ENCODE assay signal across 8 cellular contexts in genomic region chr4:123505457-123506310, GRCh38.
DNase-seq lines count a peak whose midpoint lies in the region; ATAC-seq, FAIRE-seq and TF ChIP-seq lines count a peak whose summit lies in the region.

No MANE protein-coding gene starts in this region.

- H3K9me2 ChIP-seq in OCI-LY7 (ENCODE audit: insufficient read depth, low read length), result no peaks in the 10 kb centered on the region

- peaks cover 3% of the 10 kb centered on the region; the same call in 1 of the 2 replicates for H3K9me3 ChIP-seq in OCI-LY7 (ENCODE audit: low read length)
- peaks cover 3% of the 10 kb centered on the region for H3K9me3 ChIP-seq in iPS-15b (ENCODE audit: control insufficient read depth, insufficient read depth, low read length)

- peak overlapping the region; percentile 74 for H3K4me2 ChIP-seq in OCI-LY7 (ENCODE audit: low read length)

- peak overlapping the region; percentile 56 for H3K9ac ChIP-seq in iPS-15b (ENCODE audit: low read depth, low read length)

- FAIRE-seq in bronchial epithelial cell (lab: Jason Lieb, UNC), result no peak

- ATAC-seq in HG03378 (IDR thresholded peaks at IDR 0.05; ENCODE audit: unreplicated experiment), result peak; percentile 48

- H3K4me1 ChIP-seq in OCI-LY7 (ENCODE audit: insufficient read depth, low read length, poor library complexity, severe bottlenecking) (peaks cover 40% of the 10 kb centered on the region), iPS-15b (ENCODE audit: control insufficient read depth, insufficient read depth, low read length) (peaks cover 13% of the 10 kb centered on the region)

- peak overlapping the region; percentile 83 for H3K27ac ChIP-seq in OCI-LY7 (ENCODE audit: low read depth, low read length, poor library complexity, severe bottlenecking)

- no peaks in the 10 kb centered on the region for H4K20me1 ChIP-seq in OCI-LY7 (ENCODE audit: insufficient read depth, low read length)

- no peaks in the 10 kb centered on the region; the same call in 1 of the 2 replicates for H3K36me3 ChIP-seq in OCI-LY7 (ENCODE audit: insufficient read depth, low read length)
- H3K36me3 ChIP-seq in bronchial epithelial cell (ENCODE audit: control insufficient read depth, insufficient read depth, low read length), result no peaks in the 10 kb centered on the region
- H3K36me3 ChIP-seq in iPS-15b (ENCODE audit: control insufficient read depth, insufficient read depth, low read length), result no peaks in the 10 kb centered on the region

- intact Hi-C loops in OCI-LY7 (cut with micrococcal nuclease; ENCODE audit: unreplicated experiment), result loop anchor here (2.0 kb wide), 1 partner anchor 107 kb away; no protein-coding TSS in a partner anchor

- DNase-seq in stimulated activated CD4-positive, alpha-beta T cell treated with anti-CD3 and anti-CD28 coated beads, Interleukin-12 subunit alpha, Interleukin-12 subunit beta, amount 100 ng/mL, for 4 hours, result peak; percentile 1
- no peak for DNase-seq in stimulated activated CD4-positive, alpha-beta T cell treated with anti-CD3 and anti-CD28 coated beads, Interleukin-1b, Interleukin-23, amount 100 ng/mL, for 48 hours
- DNase-seq in OCI-LY7 (ENCODE audit: low spot score), result peak; percentile 95
- DNase-seq in bronchial epithelial cell (ENCODE audit: low read depth), result peak; percentile 38
- peak; percentile 81 for DNase-seq in renal cortical epithelial cell (ENCODE audit: low read depth)
- no peak for DNase-seq in DMS114 treated with DMSO at 0.1 percent for 48 hours (lab: John Stamatoyannopoulos, UW; ENCODE audit: unreplicated experiment)

- POLR2A ChIA-PET in OCI-LY7 (lab: Charles Lee), result interaction anchor here (0.6 to 2.2 kb wide), 13 partner anchors 10 to 465 kb away, joined by 3 to 8 read pairs (median 4); no protein-coding TSS in a partner anchor

- H2AFZ ChIP-seq in OCI-LY7 (ENCODE audit: low read length), result peak overlapping the region; percentile 73

- TF ChIP-seq CTCF in OCI-LY7 (conservative IDR thresholded peaks at IDR 0.05; ENCODE audit: low read length), result no peak
- no peak for TF ChIP-seq CTCF in bronchial epithelial cell (IDR thresholded peaks at IDR 0.05; ENCODE audit: insufficient read depth, low read length, severe bottlenecking)

- CTCF ChIA-PET in OCI-LY7 (lab: Charles Lee; ENCODE audit: unreplicated experiment), result no interaction called here

- H3K4me3 ChIP-seq in OCI-LY7 (ENCODE audit: low read depth, low read length, poor library complexity, severe bottlenecking) (peak overlapping the region; percentile 66), bronchial epithelial cell (ENCODE audit: low read depth, low read length) (peak overlapping the region; percentile 56), iPS-15b (ENCODE audit: low read depth, low read length) (peak overlapping the region; percentile 59)

- BruUV-seq in OCI-LY7 (replicated peaks; lab: Mats Ljungman, UMichigan), result no TSS peak

- H3K79me2 ChIP-seq in OCI-LY7 (ENCODE audit: insufficient read depth, low read depth, low read length), result no peaks in the 10 kb centered on the region

- H3K27me3 ChIP-seq in bronchial epithelial cell (ENCODE audit: control insufficient read depth, insufficient read depth, low read length) (no peaks in the 10 kb centered on the region), iPS-15b (ENCODE audit: control insufficient read depth, insufficient read depth, low read length) (no peaks in the 10 kb centered on the region)

Comparison
In these comparisons a context has a peak if more than half of its experiments do, and no peak if none do; other contexts are left out.
1. DNase-seq: peak in stimulated activated CD4-positive, alpha-beta T cell treated with anti-CD3 and anti-CD28 coated beads, Interleukin-12 subunit alpha, Interleukin-12 subunit beta, amount 100 ng/mL, for 4 hours (single experiment), OCI-LY7 (single experiment), bronchial epithelial cell (single experiment) and renal cortical epithelial cell (single experiment); none in stimulated activated CD4-positive, alpha-beta T cell treated with anti-CD3 and anti-CD28 coated beads, Interleukin-1b, Interleukin-23, amount 100 ng/mL, for 48 hours (single experiment) and DMS114 treated with DMSO at 0.1 percent for 48 hours (single experiment).
2. Peak in every context shown above with its lines, with median percentiles within 50 percentile points of each other: H3K4me3 ChIP-seq.